ENCODE assay signal across 23 cellular contexts in the genomic region with DNA sequence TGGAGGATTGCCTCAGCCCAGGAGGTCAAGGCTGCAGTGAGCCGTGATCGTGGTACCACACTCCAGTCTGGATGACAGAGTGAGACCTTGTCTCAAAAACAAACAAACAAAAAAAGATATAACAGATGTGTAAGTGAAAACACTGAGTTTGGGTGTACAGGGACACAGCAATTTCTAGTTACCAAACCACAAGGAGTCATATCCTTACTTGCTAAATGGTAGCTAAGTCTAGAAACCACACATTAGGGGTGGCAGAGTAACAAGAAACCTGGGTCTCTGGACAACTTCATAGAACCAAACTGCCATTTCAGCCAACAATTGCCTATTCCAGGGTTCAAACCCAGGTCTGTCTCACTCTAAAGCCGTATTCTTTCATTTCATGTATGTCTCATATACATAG. TPM values are rescaled to one million over a fixed set of nuclear protein-coding genes. Genes with fewer than 3 reads are reported as not detected.
"Had no signal": no experiment of that assay in that cellular context is flagged by ENCODE, and none has a peak within 500 bp of the region (broad histone marks: within the 10 kb centered on the region; RNA-seq: fewer than 3 reads in every experiment).

No MANE protein-coding gene starts in this region.

- H3K36me3 ChIP-seq: MG63, SJCRH30 had no signal

- H3K36me3 Mint-ChIP-seq: IgD-negative memory B cell had no signal

- DNase-seq: Kasumi-1; MG63; NCI-H1092; NCI-H1105 treated with DMSO at 0.1 percent for 48 hours; NCI-H1417 treated with DMSO at 0.1 percent for 48 hours; NCI-H146; NCI-H1694 treated with DMSO at 0.1 percent for 48 hours; NCI-H1930; NCI-H2081; NCI-H2107; NCI-H2227 treated with DMSO at 0.1 percent for 48 hours; NCI-H524; NCI-H526 treated with DMSO at 0.1 percent for 48 hours; NCI-H774; NK-92 treated with Interleukin-12 subunit alpha and Interleukin-12 subunit beta, amount 100 ng/mL, for 24 hours; PC-3; SHP77; SJCRH30 had no signal

- ATAC-seq: K562, Panc1, PC-3, SK-N-SH treated with all-trans-retinoic acid at 6 μM for 48 hours had no signal

- H3K4me3 ChIP-seq: K562, MG63, SJCRH30 had no signal

- H3K4me1 Mint-ChIP-seq: IgD-negative memory B cell had no signal

- H3K27me3 ChIP-seq: MG63, SJCRH30 had no signal

- H3K27ac Mint-ChIP-seq: IgD-negative memory B cell had no signal

- H3K27me3 Mint-ChIP-seq: IgD-negative memory B cell had no signal

- H3K4me3 Mint-ChIP-seq: IgD-negative memory B cell had no signal

RNA-seq across cellular contexts. Expression of gene PPEF2, which starts 20.8 kb away (rescaled TPM):
- total RNA-seq: K562, NCI-H460, SJCRH30 had no signal
- polyA plus RNA-seq: IgD-negative memory B cell, K562 had no signal
